8 cellular contexts compared by ENCODE assay signal in genomic region chr6:100043961-100044360, GRCh38. TPM values are rescaled to one million over a fixed set of nuclear protein-coding genes. Genes with fewer than 3 reads are reported as not detected.
"Had no signal": no experiment of that assay in that cellular context is flagged by ENCODE, and none has a peak within 500 bp of the region (broad histone marks: within the 10 kb centered on the region; RNA-seq: fewer than 3 reads in every experiment).

No MANE protein-coding gene starts in this region.

RNA-seq across cellular contexts. Expression of gene MCHR2, which starts 49.9 kb away (rescaled TPM):
- total RNA-seq: GM23248, H4, H7, HepG2, HFFc6, HT1080, K562 had no signal
- polyA plus RNA-seq: GM23248, HepG2, IgD-negative memory B cell, K562 had no signal
